In the genomic region with DNA sequence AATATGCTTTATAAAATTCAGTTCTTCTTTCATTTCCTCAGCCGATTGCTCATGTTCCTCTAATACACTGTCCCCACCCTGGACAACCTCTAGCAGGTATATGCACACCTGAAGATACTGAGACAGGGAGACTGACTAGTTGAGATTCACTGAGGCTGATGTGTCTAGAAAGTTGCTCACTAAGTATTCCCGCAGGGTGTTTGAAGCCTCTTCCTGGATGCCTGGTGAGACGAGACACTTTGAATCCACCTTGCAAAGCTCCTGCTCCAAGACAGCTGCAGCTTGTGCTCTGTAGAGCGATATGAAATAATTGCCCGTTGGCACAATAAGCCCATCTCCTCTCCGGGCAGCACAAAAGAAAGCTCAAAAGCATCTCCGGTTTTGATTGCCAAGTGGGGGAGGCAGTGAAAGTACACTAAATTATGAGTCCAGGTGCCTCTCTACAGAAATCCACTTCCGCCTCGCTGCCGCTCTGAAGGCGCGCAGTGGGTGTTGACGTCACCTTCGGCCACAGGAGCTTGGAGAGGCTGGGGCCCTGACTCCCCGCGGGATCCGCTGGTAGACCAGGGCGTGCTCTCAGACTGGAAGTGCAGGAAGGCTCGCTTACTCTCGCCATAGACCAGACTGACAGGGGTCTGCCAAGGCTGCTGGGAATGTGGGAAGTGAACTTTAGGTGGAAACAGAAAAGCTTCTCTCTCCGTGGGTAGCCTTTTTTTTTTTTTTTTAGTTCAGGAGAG, we compare ENCODE assay signal across 9 cellular contexts. TPM values are rescaled to one million over a fixed set of nuclear protein-coding genes. Genes with fewer than 3 reads are reported as not detected.
DNase-seq lines count a peak whose midpoint lies in the region; ATAC-seq lines count a peak whose summit lies in the region.
"Had no signal": no experiment of that assay in that cellular context is flagged by ENCODE, and none has a peak within 500 bp of the region (broad histone marks: within the 10 kb centered on the region; RNA-seq: fewer than 3 reads in every experiment).

No MANE protein-coding gene starts in this region.

- peaks cover 15% of the 10 kb centered on the region for H3K4me1 Mint-ChIP-seq in activated CD4-positive, alpha-beta memory T cell treated with anti-CD3 and anti-CD28 coated beads for 36 hours (ENCODE audit: low read depth)
- H3K4me1 Mint-ChIP-seq in effector memory CD8-positive, alpha-beta T cell (ENCODE audit: low read depth in 2 of 2): peaks cover 7 to 14% of the 10 kb centered on the region in 2 donors

- H3K36me3 Mint-ChIP-seq in activated CD4-positive, alpha-beta memory T cell treated with anti-CD3 and anti-CD28 coated beads for 36 hours: no peaks in the 10 kb centered on the region
- H3K36me3 Mint-ChIP-seq in effector memory CD8-positive, alpha-beta T cell (ENCODE audit: insufficient read depth): peaks cover 3% of the 10 kb centered on the region

- peaks cover 8% of the 10 kb centered on the region for H3K27me3 Mint-ChIP-seq in activated CD4-positive, alpha-beta memory T cell treated with anti-CD3 and anti-CD28 coated beads for 36 hours
- H3K27me3 Mint-ChIP-seq in effector memory CD8-positive, alpha-beta T cell: peaks cover 7 to 14% of the 10 kb centered on the region in 2 donors

- intact Hi-C loops in activated CD4-positive, alpha-beta memory T cell treated with anti-CD3 and anti-CD28 coated beads for 36 hours (cut with micrococcal nuclease): loop anchor here (1.0 to 5.0 kb wide), 2 partner anchors 73 to 132 kb away; no protein-coding TSS in a partner anchor

- CTCF ChIA-PET in activated CD4-positive, alpha-beta memory T cell treated with anti-CD3 and anti-CD28 coated beads for 36 hours (lab: Charles Lee): interaction anchor here (0.9 to 2.5 kb wide), 5 partner anchors 8 to 134 kb away, joined by 3 to 32 read pairs (median 5); no protein-coding TSS in a partner anchor

- no peaks in the 10 kb centered on the region for H3K9me3 Mint-ChIP-seq in activated CD4-positive, alpha-beta memory T cell treated with anti-CD3 and anti-CD28 coated beads for 36 hours
- no peaks in the 10 kb centered on the region for H3K9me3 Mint-ChIP-seq in effector memory CD8-positive, alpha-beta T cell

- peak overlapping the region; percentile 72 for H3K4me3 Mint-ChIP-seq in activated CD4-positive, alpha-beta memory T cell treated with anti-CD3 and anti-CD28 coated beads for 36 hours
- peak overlapping the region; percentile 83 to 86 for H3K4me3 Mint-ChIP-seq in effector memory CD8-positive, alpha-beta T cell

- DNase-seq in SIG-M5 treated with dmso at 0.1 percent for 504 hours (lab: John Stamatoyannopoulos, UW; ENCODE audit: unreplicated experiment) (peak; percentile 74), SIG-M5 (lab: John Stamatoyannopoulos, UW) (no peak), NCI-H2227 treated with DMSO at 0.1 percent for 48 hours (lab: John Stamatoyannopoulos, UW) (peak; percentile 90), myocyte (ENCODE audit: low read depth) (peak; percentile 45)
- DNase-seq in activated CD4-positive, alpha-beta memory T cell treated with anti-CD3 and anti-CD28 coated beads for 36 hours: peak; percentile 88
- peak; percentile 44 to 59 (median 55) for DNase-seq in effector memory CD8-positive, alpha-beta T cell
- DNase-seq in stimulated activated naive CD4-positive, alpha-beta T cell (lab: John Stamatoyannopoulos, UW): peak; percentile 22 to 61 (median 57)

- ATAC-seq in HG03135 (IDR thresholded peaks at IDR 0.05; ENCODE audit: unreplicated experiment): peak; percentile 96
- peak; percentile 99 for ATAC-seq in effector memory CD8-positive, alpha-beta T cell (replicated peaks)

- POLR2A ChIA-PET in activated CD4-positive, alpha-beta memory T cell treated with anti-CD3 and anti-CD28 coated beads for 36 hours (lab: Charles Lee): interaction anchor here (0.5 to 1.4 kb wide), 2 partner anchors 176 to 202 kb away, joined by 3 read pairs; no protein-coding TSS in a partner anchor

- H3K27ac Mint-ChIP-seq in activated CD4-positive, alpha-beta memory T cell treated with anti-CD3 and anti-CD28 coated beads for 36 hours: peak overlapping the region; percentile 70
- H3K27ac Mint-ChIP-seq in effector memory CD8-positive, alpha-beta T cell: peak overlapping the region; percentile 81 to 88

RNA-seq across cellular contexts. Expression of a gene that starts 46.3 kb away (rescaled TPM):
- 1 to 10 TPM; 1.8 to 1.9 TPM for total RNA-seq in activated CD4-positive, alpha-beta memory T cell treated with anti-CD3 and anti-CD28 coated beads for 36 hours
- not detected in 2 replicates for total RNA-seq in myocyte
- polyA plus RNA-seq in myocyte (2012): 0.03 TPM
- polyA plus RNA-seq: AG04450 had no signal

RNA-seq across cellular contexts. Expression of a gene that starts 50.0 kb away (rescaled TPM):
- not detected for total RNA-seq in activated CD4-positive, alpha-beta memory T cell treated with anti-CD3 and anti-CD28 coated beads for 36 hours
- total RNA-seq in myocyte: 40.1 and 46.6 TPM in 2 replicates
- polyA plus RNA-seq in myocyte (2012): 23.4 TPM
- polyA plus RNA-seq: AG04450 had no signal

RNA-seq across cellular contexts. Expression of a gene that starts 54.8 kb away (rescaled TPM):
- under 1 TPM in 1 of 2 experiments, not detected in 1; 0.19 TPM for total RNA-seq in activated CD4-positive, alpha-beta memory T cell treated with anti-CD3 and anti-CD28 coated beads for 36 hours
- total RNA-seq in myocyte: not detected in 2 replicates
- polyA plus RNA-seq in myocyte (2012): 0.13 TPM
- polyA plus RNA-seq: AG04450 had no signal

Comparison
In these comparisons a context has a peak if more than half of its experiments do, and no peak if none do; other contexts are left out.
1. RNA of a gene that starts 50.0 kb away (total RNA-seq): 40.1 to 46.6 TPM in myocyte; not detected in activated CD4-positive, alpha-beta memory T cell treated with anti-CD3 and anti-CD28 coated beads for 36 hours; every median in the first group is over 10 times any median in the second.